Comparison of ENCODE assay signal across 9 cellular contexts in genomic region chr3:11514191-11514770, GRCh38.
A peak's percentile ranks its signal among the peaks of the same experiment; 100 is the strongest.
DNase-seq lines count a peak whose midpoint lies in the region; ATAC-seq and TF ChIP-seq lines count a peak whose summit lies in the region.
"Had no signal": no experiment of that assay in that cellular context is flagged by ENCODE, and none has a peak within 500 bp of the region (broad histone marks: within the 10 kb centered on the region; RNA-seq: fewer than 3 reads in every experiment).

No MANE protein-coding gene starts in this region.

- in situ Hi-C loops in mammary epithelial cell (cut with MboI; ENCODE audit: low sequenced_read_pairs in 2 of 2) = no loop called here

- no peaks in the 10 kb centered on the region for H4K20me1 ChIP-seq in mammary epithelial cell (ENCODE audit: insufficient read depth, low read length)

- H3K4me1 Mint-ChIP-seq in MCF 10A (ENCODE audit: insufficient read depth, unreplicated experiment) = peaks cover 18% of the 10 kb centered on the region

- H3K4me3 ChIP-seq in mammary epithelial cell (replicated peaks in 1 of 3; ENCODE audit: insufficient read depth in 1 of 3, low read depth in 2 of 3, low read length in 3 of 3) = no peak overlapping the region
- H3K4me3 ChIP-seq in lower lobe of right lung = no peak overlapping the region
- H3K4me3 ChIP-seq in aorta (ENCODE audit: low read length in 2 of 2) = no peak overlapping the region

- TF ChIP-seq CTCF in MCF 10A (IDR thresholded peaks at IDR 0.05; ENCODE audit: unreplicated experiment) = no peak
- TF ChIP-seq CTCF in mammary epithelial cell (conservative IDR thresholded peaks at IDR 0.05 in 1 of 2, IDR thresholded peaks at IDR 0.05 in 1 of 2; ENCODE audit: extremely low read depth in 1 of 2, insufficient read depth in 1 of 2, low read depth in 1 of 2, low read length in 2 of 2) = no peak
- TF ChIP-seq CTCF in lower lobe of right lung (IDR thresholded peaks at IDR 0.05) = peak; percentile 8

- no peaks in the 10 kb centered on the region for H3K27me3 Mint-ChIP-seq in MCF 10A (ENCODE audit: insufficient read depth, unreplicated experiment)
- H3K27me3 Mint-ChIP-seq: activated CD8-positive, alpha-beta memory T cell treated with anti-CD3 and anti-CD28 coated beads, Interleukin-2, amount 10 ng/mL, durations not matched to agents 7 days and 5 days had no signal

- intact Hi-C loops in MCF 10A (cut with micrococcal nuclease) (no loop called here), mammary epithelial cell (cut with micrococcal nuclease) (no loop called here), lower lobe of right lung (cut with DNase I) (no loop called here), aorta (cut with DNase I) (no loop called here)

- H3K4me2 ChIP-seq in mammary epithelial cell (ENCODE audit: insufficient read depth, low read depth, low read length) = no peak overlapping the region

- no peaks in the 10 kb centered on the region for H3K9me3 Mint-ChIP-seq in MCF 10A (ENCODE audit: unreplicated experiment)

- POLR2A ChIA-PET in MCF 10A (lab: Yijun Ruan, JAX) = interaction anchor here (0.6 kb wide), 1 partner anchor 825 kb away, joined by 3 read pairs; no protein-coding TSS in a partner anchor

- H3K9me3 ChIP-seq in mammary epithelial cell (replicated peaks; ENCODE audit: insufficient read depth, low read length) = no peaks in the 10 kb centered on the region
- H3K9me3 ChIP-seq in lower lobe of right lung = no peaks in the 10 kb centered on the region
- no peaks in the 10 kb centered on the region for H3K9me3 ChIP-seq in aorta (ENCODE audit: control insufficient read depth, low read length)

- no peaks in the 10 kb centered on the region for H3K36me3 Mint-ChIP-seq in MCF 10A (ENCODE audit: insufficient read depth, unreplicated experiment)

- CTCF ChIA-PET in MCF 10A (lab: Yijun Ruan, JAX) = interaction anchor here (0.6 to 0.7 kb wide), 2 partner anchors 43 to 269 kb away, joined by 3 read pairs; no protein-coding TSS in a partner anchor
- CTCF ChIA-PET in mammary epithelial cell (lab: Charles Lee; ENCODE audit: low non-redundant PET) = interaction anchor here (0.6 kb wide), 1 partner anchor 1600 kb away, joined by 3 read pairs; no protein-coding TSS in a partner anchor

- H3K9ac ChIP-seq in mammary epithelial cell (ENCODE audit: insufficient read depth, low read length) = no peak overlapping the region

- H3K4me3 Mint-ChIP-seq in MCF 10A (ENCODE audit: unreplicated experiment) = no peak overlapping the region
- H3K4me3 Mint-ChIP-seq: activated CD8-positive, alpha-beta memory T cell treated with anti-CD3 and anti-CD28 coated beads, Interleukin-2, amount 10 ng/mL, durations not matched to agents 7 days and 5 days had no signal

- 76% methylated on average over 6 of the region's 6 CpGs for WGBS in mammary epithelial cell (ENCODE audit: low coverage, missing lambda C conversion rate)
- WGBS in aorta, 2 donors = 6% methylated on average over 6 of the region's 6 CpGs

- H3K79me2 ChIP-seq in mammary epithelial cell (ENCODE audit: insufficient read depth, low read length) = no peaks in the 10 kb centered on the region

- H2AFZ ChIP-seq in mammary epithelial cell (ENCODE audit: low read depth, low read length) = no peak overlapping the region

- H3K36me3 ChIP-seq in mammary epithelial cell (ENCODE audit: insufficient read depth, low read length) = no peaks in the 10 kb centered on the region
- H3K36me3 ChIP-seq in lower lobe of right lung = no peaks in the 10 kb centered on the region
- no peaks in the 10 kb centered on the region for H3K36me3 ChIP-seq in aorta (ENCODE audit: control insufficient read depth in 1 of 2, insufficient read depth in 2 of 2, low read length in 1 of 2)

- dilution Hi-C loops in mammary epithelial cell (cut with HindIII; ENCODE audit: low sequenced_read_pairs) = no loop called here

- ATAC-seq in lower lobe of right lung (peak; percentile 77 to 82), aorta (ENCODE audit: low FRiP score) (peak; percentile 84), HG03342 (IDR thresholded peaks at IDR 0.05; ENCODE audit: unreplicated experiment) (no peak), GM21381 (IDR thresholded peaks at IDR 0.05; ENCODE audit: unreplicated experiment) (no peak)
- ATAC-seq: activated CD8-positive, alpha-beta memory T cell treated with anti-CD3 and anti-CD28 coated beads, Interleukin-2, amount 10 ng/mL, durations not matched to agents 7 days and 5 days had no signal

- DNase-seq in MCF 10A (ENCODE audit: unreplicated experiment) = peak; percentile 64
- DNase-seq in mammary epithelial cell = no peak
- peak; percentile 67 for DNase-seq in brain pericyte (ENCODE audit: low read depth, low spot score)
- DNase-seq in lower lobe of right lung = no peak
- peak in 1 of 2 donors; percentile 82 for DNase-seq in aorta
- DNase-seq in LoVo (ENCODE audit: low spot score) = no peak
- DNase-seq: activated CD8-positive, alpha-beta memory T cell treated with anti-CD3 and anti-CD28 coated beads, Interleukin-2, amount 10 ng/mL, durations not matched to agents 7 days and 5 days had no signal

- H3K4me1 ChIP-seq in mammary epithelial cell (ENCODE audit: insufficient read depth, low read length) (no peaks in the 10 kb centered on the region), lower lobe of right lung (peaks cover 34% of the 10 kb centered on the region), aorta (ENCODE audit: control insufficient read depth in 1 of 2, insufficient read depth in 2 of 2, low read length in 2 of 2) (peaks cover 6 to 9% of the 10 kb centered on the region in 2 donors)

- no TSS peak for BruUV-seq in MCF 10A (replicated peaks; lab: Mats Ljungman, UMichigan)
- no TSS peak for BruUV-seq in mammary epithelial cell (replicated peaks; lab: Mats Ljungman, UMichigan)

- no peak overlapping the region for H3K27ac ChIP-seq in mammary epithelial cell (ENCODE audit: insufficient read depth, low read depth, low read length)
- H3K27ac ChIP-seq in lower lobe of right lung = peak overlapping the region; percentile 56
- H3K27ac ChIP-seq in aorta (ENCODE audit: low read depth in 1 of 2, low read length in 2 of 2) = peak overlapping the region; percentile 49 to 79

- H3K27me3 ChIP-seq in mammary epithelial cell (ENCODE audit: insufficient read depth, low read length) = no peaks in the 10 kb centered on the region
- H3K27me3 ChIP-seq in lower lobe of right lung (ENCODE audit: low read depth) = no peaks in the 10 kb centered on the region
- no peaks in the 10 kb centered on the region for H3K27me3 ChIP-seq in aorta (ENCODE audit: control insufficient read depth in 1 of 2, insufficient read depth in 2 of 2, low read length in 1 of 2)

- no peak overlapping the region for H3K27ac Mint-ChIP-seq in MCF 10A (ENCODE audit: low read depth, unreplicated experiment)
- H3K27ac Mint-ChIP-seq: activated CD8-positive, alpha-beta memory T cell treated with anti-CD3 and anti-CD28 coated beads, Interleukin-2, amount 10 ng/mL, durations not matched to agents 7 days and 5 days had no signal

Comparison
In these comparisons a context has a peak if more than half of its experiments do, and no peak if none do; other contexts are left out.
1. DNase-seq: peak in MCF 10A (single experiment) and brain pericyte (single experiment); none in mammary epithelial cell (single experiment), lower lobe of right lung (single experiment) and LoVo (single experiment).
2. ATAC-seq: peak in lower lobe of right lung (2 of 2) and aorta (single experiment); none in HG03342 (single experiment) and GM21381 (single experiment).